In genomic region chr20:43721097-43721428, GRCh38 we compare ENCODE assay signal across 29 cellular contexts. TPM values are rescaled to one million over a fixed set of nuclear protein-coding genes. Genes with fewer than 3 reads are reported as not detected.
A peak's percentile ranks its signal among the peaks of the same experiment; 100 is the strongest.
DNase-seq lines count a peak whose midpoint lies in the region; ATAC-seq and TF ChIP-seq lines count a peak whose summit lies in the region.
"Had no signal": no experiment of that assay in that cellular context is flagged by ENCODE, and none has a peak within 500 bp of the region (broad histone marks: within the 10 kb centered on the region; RNA-seq: fewer than 3 reads in every experiment).

No MANE protein-coding gene starts in this region.

- POLR2A ChIA-PET in HEK293 (lab: Yijun Ruan, JAX) = interaction anchor here (0.6 kb wide), 1 partner anchor 74 kb away, joined by 3 read pairs; no protein-coding TSS in a partner anchor
- POLR2A ChIA-PET in naive thymus-derived CD8-positive, alpha-beta T cell (lab: Charles Lee) = interaction anchor here (0.6 to 2.2 kb wide), 2 partner anchors 12 to 115 kb away, joined by 4 to 10 read pairs; no protein-coding TSS in a partner anchor

- peaks cover 21 to 81% (median 51%) of the 10 kb centered on the region in 4 donors for H3K4me1 Mint-ChIP-seq in CD4-positive, CD25-positive, alpha-beta regulatory T cell
- H3K4me1 Mint-ChIP-seq in T-helper 17 cell = peaks cover 7% of the 10 kb centered on the region
- peaks cover 25 to 82% (median 68%) of the 10 kb centered on the region in 4 donors for H3K4me1 Mint-ChIP-seq in naive thymus-derived CD8-positive, alpha-beta T cell

- peaks cover 47% of the 10 kb centered on the region for H3K4me1 ChIP-seq in CD4-positive, CD25-positive, alpha-beta regulatory T cell (ENCODE audit: control insufficient read depth, insufficient read depth, low read length, poor library complexity, severe bottlenecking)
- no peaks in the 10 kb centered on the region for H3K4me1 ChIP-seq in HEK293 (ENCODE audit: control insufficient read depth, insufficient read depth, low read length)
- H3K4me1 ChIP-seq: HAP-1, upper lobe of right lung had no signal

- CTCF ChIA-PET in HEK293 (lab: Yijun Ruan, JAX) = interaction anchor here (0.6 kb wide), 1 partner anchor 58 kb away, joined by 3 read pairs; no protein-coding TSS in a partner anchor

- H3K36me3 Mint-ChIP-seq in CD4-positive, CD25-positive, alpha-beta regulatory T cell = no peaks in the 10 kb centered on the region
- H3K36me3 Mint-ChIP-seq in T-helper 17 cell (ENCODE audit: low read depth) = no peaks in the 10 kb centered on the region
- H3K36me3 Mint-ChIP-seq in naive thymus-derived CD8-positive, alpha-beta T cell = no peaks in the 10 kb centered on the region
- H3K36me3 Mint-ChIP-seq: CD8-positive, alpha-beta memory T cell had no signal

- TF ChIP-seq POLR2A in erythroblast (IDR thresholded peaks at IDR 0.05; ENCODE audit: low read length) = no peak

- no peaks in the 10 kb centered on the region for H3K27me3 Mint-ChIP-seq in CD4-positive, CD25-positive, alpha-beta regulatory T cell
- no peaks in the 10 kb centered on the region for H3K27me3 Mint-ChIP-seq in T-helper 17 cell
- H3K27me3 Mint-ChIP-seq in naive thymus-derived CD8-positive, alpha-beta T cell = no peaks in the 10 kb centered on the region
- H3K27me3 Mint-ChIP-seq: IgD-negative memory B cell had no signal

- H3K27ac ChIP-seq in CD4-positive, CD25-positive, alpha-beta regulatory T cell (ENCODE audit: insufficient read depth, low read length, poor library complexity, severe bottlenecking) = peak overlapping the region; percentile 88
- no peak overlapping the region for H3K27ac ChIP-seq in HEK293 (ENCODE audit: extremely low read depth, low read depth, low read length)
- H3K27ac ChIP-seq: epithelial cell of prostate, ovary, suprapubic skin, upper lobe of right lung had no signal

- ATAC-seq in CD4-positive, CD25-positive, alpha-beta regulatory T cell (ENCODE audit: low read depth in 2 of 2) = no peak
- no peak for ATAC-seq in T-helper 17 cell
- no peak for ATAC-seq in naive thymus-derived CD8-positive, alpha-beta T cell
- ATAC-seq in GM21723 (IDR thresholded peaks at IDR 0.05; ENCODE audit: unreplicated experiment) = no peak
- no peak for ATAC-seq in HG03045 (IDR thresholded peaks at IDR 0.05; ENCODE audit: unreplicated experiment)

- H3K9me3 Mint-ChIP-seq in CD4-positive, CD25-positive, alpha-beta regulatory T cell = no peaks in the 10 kb centered on the region
- H3K9me3 Mint-ChIP-seq in naive thymus-derived CD8-positive, alpha-beta T cell = peaks cover 0 to 2% (median 0%) of the 10 kb centered on the region in 9 donors
- H3K9me3 Mint-ChIP-seq: CD8-positive, alpha-beta memory T cell; IgD-negative memory B cell had no signal

- no peak for DNase-seq in CD4-positive, CD25-positive, alpha-beta regulatory T cell
- DNase-seq in T-helper 17 cell = no peak
- DNase-seq in naive thymus-derived CD8-positive, alpha-beta T cell = no peak
- no peak for DNase-seq in erythroblast (lab: John Stamatoyannopoulos, UW)
- DNase-seq: activated CD4-positive, alpha-beta T cell treated with anti-CD3 and anti-CD28 coated beads for 48 hours; activated CD8-positive, alpha-beta memory T cell treated with anti-CD3 and anti-CD28 coated beads for 24 hours; activated T-cell treated with anti-CD3 and anti-CD28 coated beads for 4 hours; CD8-positive, alpha-beta memory T cell; effector CD4-positive, alpha-beta T cell; hypothalamus; mammary epithelial cell; NCI-H1105 treated with DMSO at 0.1 percent for 48 hours; NCI-H2029; ovary; small intestine; stimulated activated naive CD4-positive, alpha-beta T cell treated with Interleukin-2 at 50 U/mL for 16 hours had no signal

- H3K36me3 ChIP-seq in CD4-positive, CD25-positive, alpha-beta regulatory T cell (ENCODE audit: control insufficient read depth, insufficient read depth, low read length) = no peaks in the 10 kb centered on the region
- peaks cover 0 to 16% of the 10 kb centered on the region in 2 experiments; a peak in 2 of 3 replicates for H3K36me3 ChIP-seq in HEK293 (ENCODE audit: control insufficient read depth in 2 of 2, insufficient read depth in 1 of 2, low read length in 2 of 2)
- H3K36me3 ChIP-seq: ovary, suprapubic skin, upper lobe of right lung had no signal

- H3K4me3 Mint-ChIP-seq in CD4-positive, CD25-positive, alpha-beta regulatory T cell = peak overlapping the region; percentile 29 to 63 (median 45)
- no peak overlapping the region for H3K4me3 Mint-ChIP-seq in T-helper 17 cell
- peak overlapping the region in 8 of 10 donors; percentile 15 to 57 (median 47) for H3K4me3 Mint-ChIP-seq in naive thymus-derived CD8-positive, alpha-beta T cell
- H3K4me3 Mint-ChIP-seq: IgD-negative memory B cell had no signal

- peak overlapping the region; percentile 38 to 92 (median 89) for H3K27ac Mint-ChIP-seq in CD4-positive, CD25-positive, alpha-beta regulatory T cell
- peak overlapping the region; percentile 37 for H3K27ac Mint-ChIP-seq in T-helper 17 cell
- peak overlapping the region in 9 of 10 donors; percentile 59 to 90 (median 82) for H3K27ac Mint-ChIP-seq in naive thymus-derived CD8-positive, alpha-beta T cell
- H3K27ac Mint-ChIP-seq: activated naive CD4-positive, alpha-beta T cell treated with anti-CD3 and anti-CD28 coated beads, Interleukin-2, amount 50 U/mL, for 72 hours; IgD-negative memory B cell had no signal

- TF ChIP-seq CTCF in HEK293 (tag by site-specific recombination; IDR thresholded peaks at IDR 0.05) = no peak

- H3K27me3 ChIP-seq in CD4-positive, CD25-positive, alpha-beta regulatory T cell (ENCODE audit: control insufficient read depth, insufficient read depth, low read length) = no peaks in the 10 kb centered on the region
- H3K27me3 ChIP-seq: ovary, suprapubic skin, upper lobe of right lung had no signal

- no peaks in the 10 kb centered on the region for H3K9me3 ChIP-seq in CD4-positive, CD25-positive, alpha-beta regulatory T cell (ENCODE audit: control insufficient read depth in 2 of 2, low read length in 2 of 2)
- H3K9me3 ChIP-seq in HEK293 (ENCODE audit: control insufficient read depth, insufficient read depth, low read depth, low read length) (no peaks in the 10 kb centered on the region), T-helper 17 cell (ENCODE audit: control insufficient read depth, low read length, poor library complexity, severe bottlenecking) (no peaks in the 10 kb centered on the region)
- H3K9me3 ChIP-seq: HAP-1, ovary, suprapubic skin, upper lobe of right lung had no signal

- H3K4me3 ChIP-seq in CD4-positive, CD25-positive, alpha-beta regulatory T cell (ENCODE audit: low read depth, low read length) = no peak overlapping the region
- no peak overlapping the region for H3K4me3 ChIP-seq in HEK293 (ENCODE audit: low read depth, low read length)
- H3K4me3 ChIP-seq: HAP-1, ovary, suprapubic skin, upper lobe of right lung had no signal

TF ChIP-seq in HEK293, 187 proteins besides CTCF, POLR2A, EP300 and RAD21:
- TF ChIP-seq ZIC2 (tag by site-specific recombination; IDR thresholded peaks at IDR 0.05) (peak; percentile 88; the same call in 1 of the 2 replicates), ZNF677 (tag by site-specific recombination; IDR thresholded peaks at IDR 0.05) (no peak), GLIS1 (tag by site-specific recombination; IDR thresholded peaks at IDR 0.05) (peak; percentile 99), SCRT1 (tag by site-specific recombination; IDR thresholded peaks at IDR 0.05; ENCODE audit: borderline replicate concordance) (no peak)

RNA-seq across cellular contexts. Expression of gene GTSF1L, which starts 5.7 kb away (rescaled TPM):
- 1.1 TPM for total RNA-seq in CD4-positive, CD25-positive, alpha-beta regulatory T cell
- polyA plus RNA-seq in CD4-positive, CD25-positive, alpha-beta regulatory T cell = 1 to 10 TPM in 3 of 4 donors, under 1 TPM in 1; 0.98 to 3.0 (median 1.7) TPM
- total RNA-seq in T-helper 17 cell = not detected
- total RNA-seq in naive thymus-derived CD8-positive, alpha-beta T cell = under 1 TPM; 0.73 to 0.80 TPM
- polyA plus RNA-seq in naive thymus-derived CD8-positive, alpha-beta T cell = 1 to 10 TPM in 1 of 3 donors, under 1 TPM in 2; 0.25 to 1.6 (median 0.97) TPM
- total RNA-seq: CD8-positive, alpha-beta memory T cell; glomerular endothelial cell; mammary epithelial cell; mucosa of gallbladder; ovary; renal cortical epithelial cell; suprapubic skin; upper lobe of right lung had no signal
- polyA plus RNA-seq: CD8-positive, alpha-beta memory T cell; mammary epithelial cell; neural cell; ovary; small intestine had no signal

RNA-seq across cellular contexts. Expression of gene MYBL2, which starts 54.1 kb away (rescaled TPM):
- total RNA-seq in CD4-positive, CD25-positive, alpha-beta regulatory T cell = 2.7 TPM
- 1 to 10 TPM; 1.6 to 4.3 (median 3.2) TPM for polyA plus RNA-seq in CD4-positive, CD25-positive, alpha-beta regulatory T cell
- total RNA-seq in T-helper 17 cell = 1 to 10 TPM in 1 of 2 donors, under 1 TPM in 1; 0.44 to 1.6 TPM
- under 1 TPM; 0.13 to 0.27 TPM for total RNA-seq in naive thymus-derived CD8-positive, alpha-beta T cell
- under 1 TPM in 1 of 3 donors, not detected in 2; 0.07 TPM for polyA plus RNA-seq in naive thymus-derived CD8-positive, alpha-beta T cell
- polyA plus RNA-seq: neural cell had no signal

Comparison
In these comparisons a context has a peak if more than half of its experiments do, and no peak if none do; other contexts are left out.
1. H3K27ac Mint-ChIP-seq: peak in every context shown above with its lines; median percentile 89 in CD4-positive, CD25-positive, alpha-beta regulatory T cell; 82 in naive thymus-derived CD8-positive, alpha-beta T cell; 37 in T-helper 17 cell.